Comparison of ENCODE assay signal across 7 cellular contexts in the genomic region with DNA sequence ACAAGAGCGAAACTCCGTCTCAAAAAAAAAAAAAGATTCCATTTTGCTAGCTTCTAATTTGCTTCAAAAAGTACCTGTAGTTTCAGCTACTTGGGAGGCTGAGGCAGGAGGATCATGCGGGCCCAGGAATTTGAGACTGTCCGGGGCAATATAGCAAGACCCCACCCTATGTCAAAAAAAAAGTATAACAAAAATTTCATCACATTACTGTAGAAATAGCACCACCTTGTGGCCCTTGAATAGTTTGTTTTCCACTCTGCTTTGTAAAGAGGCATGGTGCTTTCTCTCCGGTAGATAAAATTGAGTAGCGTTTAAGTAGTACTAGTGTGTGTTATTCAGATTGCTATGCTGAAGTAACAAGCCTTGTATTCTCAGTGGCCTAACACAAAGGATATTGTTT. TPM values are rescaled to one million over a fixed set of nuclear protein-coding genes. Genes with fewer than 3 reads are reported as not detected.
A peak's percentile ranks its signal among the peaks of the same experiment; 100 is the strongest.
DNase-seq lines count a peak whose midpoint lies in the region; ATAC-seq and TF ChIP-seq lines count a peak whose summit lies in the region.

No MANE protein-coding gene starts in this region.

- DNase-seq in Daoy (ENCODE audit: low read depth): peak; percentile 37
- DNase-seq in HT1080 (ENCODE audit: low read depth): peak; percentile 63
- peak; percentile 42 to 46 for DNase-seq in NOMO-1 (lab: John Stamatoyannopoulos, UW; ENCODE audit: unreplicated experiment in 2 of 2)
- DNase-seq in brain microvascular endothelial cell: peak; percentile 40
- peak; percentile 85 for DNase-seq in inferior parietal cortex (ENCODE audit: extremely low spot score)
- peak; percentile 92 for DNase-seq in superior temporal gyrus (ENCODE audit: extremely low spot score)

- ATAC-seq in HG03342 (IDR thresholded peaks at IDR 0.05; ENCODE audit: unreplicated experiment): no peak

- in situ Hi-C loops in brain microvascular endothelial cell (cut with HindIII; ENCODE audit: low pct_ligation_motif_present, low sequenced_read_pairs): no loop called here

- H3K36me3 ChIP-seq in brain microvascular endothelial cell (replicated peaks): no peaks in the 10 kb centered on the region

- no peaks in the 10 kb centered on the region for H3K27me3 ChIP-seq in brain microvascular endothelial cell (replicated peaks)

- no peak overlapping the region for H3K4me3 ChIP-seq in brain microvascular endothelial cell (ENCODE audit: low read depth, low read length)

- peak; percentile 50 for TF ChIP-seq CTCF in brain microvascular endothelial cell (IDR thresholded peaks at IDR 0.05; ENCODE audit: low read depth, low read length, missing control alignments)

- no peak overlapping the region for H3K27ac ChIP-seq in brain microvascular endothelial cell

RNA-seq across cellular contexts. Expression of a gene that starts 18.2 kb away (rescaled TPM):
- total RNA-seq in Daoy (2014; rRNA removed; shearing (Covaris generic)): 26.5 and 47.1 TPM in 2 replicates
- 26.0 and 27.4 TPM in 2 replicates for total RNA-seq in HT1080 (2014; rRNA removed; shearing (Covaris generic))
- polyA plus RNA-seq in HT1080 (2015; cell fraction: cytosol; rRNA removed): 13.4 and 15.8 TPM in 2 replicates
- 76.6 and 87.8 TPM in 2 replicates for polyA plus RNA-seq in HT1080 (2015; cell fraction: nucleus; rRNA removed)

RNA-seq across cellular contexts. Expression of a gene that starts 29.2 kb away (rescaled TPM):
- 16.2 and 16.5 TPM in 2 replicates for total RNA-seq in Daoy (2014; rRNA removed; shearing (Covaris generic))
- total RNA-seq in HT1080 (2014; rRNA removed; shearing (Covaris generic)): 12.7 and 13.4 TPM in 2 replicates
- 5.5 and 7.9 TPM in 2 replicates for polyA plus RNA-seq in HT1080 (2015; cell fraction: cytosol; rRNA removed)
- polyA plus RNA-seq in HT1080 (2015; cell fraction: nucleus; rRNA removed): 24.2 and 27.5 TPM in 2 replicates

Comparison
In these comparisons a context has a peak if more than half of its experiments do, and no peak if none do; other contexts are left out.
1. DNase-seq: peak in every context shown above with its lines; median percentile 92 in superior temporal gyrus; 85 in inferior parietal cortex; 63 in HT1080; 44 in NOMO-1; 40 in brain microvascular endothelial cell; 37 in Daoy.